In the genomic region with DNA sequence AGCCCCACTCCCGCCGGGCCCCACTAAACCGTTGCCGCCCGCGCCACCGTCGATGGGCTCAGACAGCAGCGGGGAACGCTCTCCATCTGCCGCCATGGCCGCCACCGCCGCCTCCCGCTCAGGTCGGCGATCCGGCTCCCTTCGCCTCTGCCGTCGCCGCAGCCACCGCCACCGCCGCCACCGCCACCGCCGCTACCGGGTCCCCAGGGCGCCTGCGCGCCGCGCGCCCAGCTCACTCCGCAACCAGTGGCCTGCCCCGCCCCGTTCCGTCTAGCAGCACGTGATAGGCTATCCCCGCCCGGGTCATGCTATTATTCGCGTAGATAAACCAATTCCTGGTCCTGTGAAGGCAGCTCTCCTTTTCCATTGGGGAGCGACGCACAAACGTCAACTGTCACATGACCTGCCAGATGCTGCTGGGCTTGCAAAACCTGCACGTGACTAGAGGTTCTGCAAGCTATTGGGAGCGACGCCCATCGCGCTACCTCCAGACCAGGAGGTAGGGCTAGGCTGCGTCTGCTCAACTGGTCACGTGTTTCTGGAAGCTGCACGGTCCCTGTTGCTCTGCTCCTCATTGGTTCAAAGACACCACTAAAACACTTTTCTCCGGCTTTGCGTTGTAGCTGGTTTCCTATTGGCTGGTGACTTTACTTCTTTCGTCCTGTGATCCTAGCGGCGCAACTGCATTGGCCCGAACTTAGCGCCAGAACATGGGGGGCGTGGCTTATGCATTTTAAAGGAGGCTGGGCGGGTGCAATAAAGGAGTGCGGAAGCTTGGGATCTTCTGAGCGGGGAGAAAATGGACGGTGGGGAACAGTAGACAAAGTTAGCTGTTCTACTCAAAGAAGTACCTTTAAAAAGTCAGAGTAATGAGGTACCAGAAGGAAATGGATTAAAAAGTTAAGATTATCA, we compare ENCODE assay signal across 8 cellular contexts. TPM values are rescaled to one million over a fixed set of nuclear protein-coding genes. Genes with fewer than 3 reads are reported as not detected.
A peak's percentile ranks its signal among the peaks of the same experiment; 100 is the strongest.
DNase-seq lines count a peak whose midpoint lies in the region; ATAC-seq, FAIRE-seq and TF ChIP-seq lines count a peak whose summit lies in the region.

TSS of gene PIP4P1 (minus strand) at position 205 of the 912 bp plus-strand sequence. CDS start at position 96, 109 bp downstream.

- H3K27ac Mint-ChIP-seq in endothelial cell (ENCODE audit: unreplicated experiment) (peak within 1 kb of the TSS; percentile 95), mesothelial cell of epicardium (peak within 1 kb of the TSS; percentile 94)

- H3K4me3 Mint-ChIP-seq in endothelial cell (ENCODE audit: unreplicated experiment) = peak within 1 kb of the TSS; percentile 96
- H3K4me3 Mint-ChIP-seq in mesothelial cell of epicardium = peak within 1 kb of the TSS; percentile 70

- H3K9me3 Mint-ChIP-seq in endothelial cell (ENCODE audit: unreplicated experiment) (no peaks in the 10 kb centered on the region), mesothelial cell of epicardium (no peaks in the 10 kb centered on the region)

- H3K27ac ChIP-seq in OCI-LY7 (ENCODE audit: low read depth, low read length, poor library complexity, severe bottlenecking) = peak within 1 kb of the TSS; percentile 84

- H3K4me3 ChIP-seq in OCI-LY7 (ENCODE audit: low read depth, low read length, poor library complexity, severe bottlenecking) = peak within 1 kb of the TSS; percentile 83

- ATAC-seq in GM21526 (IDR thresholded peaks at IDR 0.05; ENCODE audit: low FRiP score, unreplicated experiment) = peak; percentile 90

- H3K36me3 Mint-ChIP-seq in endothelial cell (ENCODE audit: low read depth, unreplicated experiment) = peaks cover 32% of the 10 kb centered on the region
- peaks cover 6% of the 10 kb centered on the region for H3K36me3 Mint-ChIP-seq in mesothelial cell of epicardium

- H3K4me1 Mint-ChIP-seq in endothelial cell (ENCODE audit: unreplicated experiment) = peaks cover 23% of the 10 kb centered on the region
- H3K4me1 Mint-ChIP-seq in mesothelial cell of epicardium = peaks cover 16% of the 10 kb centered on the region

- intact Hi-C loops in OCI-LY7 (cut with micrococcal nuclease; ENCODE audit: unreplicated experiment) = loop anchor here (1.0 to 10.0 kb wide), 5 partner anchors 49 to 1463 kb away; partner anchors contain the start of genes PARP2, RNASE4, TEP1 and TTC5

- peak within 1 kb of the TSS; percentile 55; the same call in 1 of the 2 replicates for H2AFZ ChIP-seq in OCI-LY7 (ENCODE audit: low read length)

- POLR2A ChIA-PET in OCI-LY7 (lab: Charles Lee) = interaction anchor here (0.6 to 5.4 kb wide), 24 partner anchors 8 to 1769 kb away, joined by 3 to 58 read pairs (median 4); partner anchors contain the start of genes CCNB1IP1, PARP2, PNP and TEP1

- DNase-seq in D721Med (ENCODE audit: insufficient read length, low spot score) = peak; percentile 79
- DNase-seq in HuH-7.5 (ENCODE audit: low spot score) = peak; percentile 90
- DNase-seq in OCI-LY7 (ENCODE audit: low spot score) = peak; percentile 100
- DNase-seq in activated T-cell treated with anti-CD3 and anti-CD28 coated beads for 1 hour (ENCODE audit: low read depth) = peak; percentile 95
- peak; percentile 96 for DNase-seq in endothelial cell (ENCODE audit: low spot score)
- DNase-seq in mesothelial cell of epicardium (ENCODE audit: low spot score in 2 of 2, unreplicated experiment in 2 of 2) = peak; percentile 97 to 98
- DNase-seq in stimulated activated CD8-positive, alpha-beta memory T cell treated with anti-CD3 and anti-CD28 coated beads, Interleukin-15, amount 100 ng/mL, for 48 hours (ENCODE audit: low read depth in 2 of 2) = peak; percentile 96 to 97

- peaks cover 38% of the 10 kb centered on the region for H3K36me3 ChIP-seq in OCI-LY7 (ENCODE audit: insufficient read depth, low read length)

- no TSS peak for BruUV-seq in OCI-LY7 (replicated peaks; lab: Mats Ljungman, UMichigan)

- H3K27me3 Mint-ChIP-seq in endothelial cell (ENCODE audit: unreplicated experiment) (peaks cover 15% of the 10 kb centered on the region), mesothelial cell of epicardium (ENCODE audit: low read depth) (peaks cover 4% of the 10 kb centered on the region)

- H3K4me1 ChIP-seq in OCI-LY7 (ENCODE audit: insufficient read depth, low read length, poor library complexity, severe bottlenecking) = peaks cover 57% of the 10 kb centered on the region

- peak within 1 kb of the TSS; percentile 99 for H3K4me2 ChIP-seq in OCI-LY7 (ENCODE audit: low read length)

- peaks cover 39% of the 10 kb centered on the region for H3K79me2 ChIP-seq in OCI-LY7 (ENCODE audit: insufficient read depth, low read depth, low read length)

- no peaks in the 10 kb centered on the region for H3K9me3 ChIP-seq in OCI-LY7 (ENCODE audit: low read length)

- FAIRE-seq in D721Med (lab: Jason Lieb, UNC) = peak; percentile 80

- CTCF ChIA-PET in OCI-LY7 (lab: Charles Lee; ENCODE audit: unreplicated experiment) = interaction anchor here (0.8 to 1.3 kb wide), 4 partner anchors 46 to 133 kb away, joined by 3 to 8 read pairs (median 4); partner anchors contain the start of gene CCNB1IP1

- peaks cover 14% of the 10 kb centered on the region; the same call in 1 of the 2 replicates for H4K20me1 ChIP-seq in OCI-LY7 (ENCODE audit: insufficient read depth, low read length)

- no peaks in the 10 kb centered on the region for H3K9me2 ChIP-seq in OCI-LY7 (ENCODE audit: insufficient read depth, low read length)

- no peak for TF ChIP-seq CTCF in D721Med (IDR thresholded peaks at IDR 0.05; ENCODE audit: insufficient read depth, missing control alignments)
- no peak for TF ChIP-seq CTCF in OCI-LY7 (conservative IDR thresholded peaks at IDR 0.05; ENCODE audit: low read length)
- no peak for TF ChIP-seq CTCF in endothelial cell (IDR thresholded peaks at IDR 0.05; ENCODE audit: unreplicated experiment)
- TF ChIP-seq CTCF in mesothelial cell of epicardium (IDR thresholded peaks at IDR 0.05; ENCODE audit: unreplicated experiment) = no peak

RNA-seq across cellular contexts. Expression of gene PIP4P1, which starts in this region (rescaled TPM):
- total RNA-seq in OCI-LY7 (2014; rRNA removed; shearing (Covaris generic)) = 23.3 and 26.9 TPM in 2 replicates
- 43.6 and 44.7 TPM in 2 replicates for total RNA-seq in OCI-LY7 (2022)
- total RNA-seq in endothelial cell (ENCODE audit: unreplicated experiment) = 36.8 TPM
- 32.3 to 37.5 TPM (median 33.7 TPM) in 3 replicates for total RNA-seq in mesothelial cell of epicardium

Comparison
In these comparisons a context has a peak if more than half of its experiments do, and no peak if none do; other contexts are left out.
1. Peak in every context shown above with its lines: DNase-seq, ATAC-seq, H3K4me3 ChIP-seq and H3K27ac ChIP-seq.